Comparison of ENCODE assay signal across 2 cellular contexts in the genomic region with DNA sequence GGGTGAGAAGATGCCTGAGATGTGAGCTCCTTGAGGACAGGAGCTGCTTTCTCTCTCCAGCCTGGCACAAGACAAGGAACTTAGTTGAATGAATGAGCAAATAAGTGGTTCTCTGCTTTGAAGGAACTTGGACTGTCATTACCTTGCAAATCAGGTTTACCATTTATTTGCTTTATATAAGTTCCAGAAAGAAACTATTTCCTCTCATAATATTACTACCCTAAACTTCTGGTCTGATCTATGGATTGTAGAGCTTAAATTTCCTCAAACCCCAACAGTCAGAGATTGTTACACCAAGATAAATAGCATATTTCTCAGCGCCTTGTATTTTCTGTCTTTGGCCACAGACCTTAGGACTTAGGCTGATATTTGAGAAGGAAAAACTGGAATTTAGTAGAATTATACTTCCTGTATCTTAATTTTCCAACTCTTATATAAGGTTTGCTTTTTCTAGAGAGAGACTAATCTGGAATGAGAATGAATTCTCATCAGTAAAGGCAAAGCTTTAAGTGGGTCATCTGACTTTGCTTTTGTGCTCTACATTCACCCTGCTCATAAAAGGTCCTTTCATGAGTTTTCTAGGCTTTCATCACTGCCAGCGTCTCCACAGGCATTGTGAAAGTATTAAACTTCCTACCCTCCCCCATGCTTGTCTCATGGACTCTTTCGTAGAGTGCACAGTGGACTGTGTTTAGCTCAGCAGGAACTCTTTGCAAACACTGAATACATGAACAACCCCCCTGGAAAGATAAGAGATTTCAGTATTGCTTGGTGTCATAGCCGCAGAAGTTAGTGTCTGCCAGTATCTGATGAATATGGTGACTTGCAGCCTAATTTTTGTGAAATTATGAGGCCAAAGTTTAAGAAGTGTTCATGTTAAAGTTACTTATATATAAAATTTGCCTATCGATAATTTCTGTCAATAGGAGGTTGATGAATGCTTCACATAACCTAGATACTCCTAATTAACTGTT.
TF ChIP-seq lines count a peak whose summit lies in the region.

No MANE protein-coding gene starts in this region.

TF ChIP-seq in K562, 482 proteins besides CTCF, POLR2A, EP300 and RAD21 (continued from another document and continues in another):
- TF ChIP-seq RREB1 (CRISPR knock-in tag; IDR thresholded peaks at IDR 0.05) (no peak), ZNF830 (CRISPR knock-in tag; IDR thresholded peaks at IDR 0.05) (no peak), SMAD1 (IDR thresholded peaks at IDR 0.05; ENCODE audit: low read depth, low read length, partially characterized antibody) (no peak), ZNF561 (CRISPR knock-in tag; conservative IDR thresholded peaks at IDR 0.05) (no peak), ZNF431 (CRISPR knock-in tag; IDR thresholded peaks at IDR 0.05) (no peak), KDM1A (IDR thresholded peaks at IDR 0.05) (peak; percentile 14 to 62; a peak in 1 of 4 replicates), SREBF1 (IDR thresholded peaks at IDR 0.05; ENCODE audit: borderline replicate concordance, low read depth, low read length) (no peak), JUND (IDR thresholded peaks at IDR 0.05; ENCODE audit: borderline replicate concordance, low read depth, low read length) (peak; percentile 37), JUND (tag; IDR thresholded peaks at IDR 0.05; ENCODE audit: borderline replicate concordance, low read depth, low read length) (peak; percentile 28; the same call in 1 of the 3 replicates), C11orf30 (IDR thresholded peaks at IDR 0.05; ENCODE audit: low read depth) (peak; percentile 20; the same call in 1 of the 2 replicates)
- TF ChIP-seq, protein P1, sequence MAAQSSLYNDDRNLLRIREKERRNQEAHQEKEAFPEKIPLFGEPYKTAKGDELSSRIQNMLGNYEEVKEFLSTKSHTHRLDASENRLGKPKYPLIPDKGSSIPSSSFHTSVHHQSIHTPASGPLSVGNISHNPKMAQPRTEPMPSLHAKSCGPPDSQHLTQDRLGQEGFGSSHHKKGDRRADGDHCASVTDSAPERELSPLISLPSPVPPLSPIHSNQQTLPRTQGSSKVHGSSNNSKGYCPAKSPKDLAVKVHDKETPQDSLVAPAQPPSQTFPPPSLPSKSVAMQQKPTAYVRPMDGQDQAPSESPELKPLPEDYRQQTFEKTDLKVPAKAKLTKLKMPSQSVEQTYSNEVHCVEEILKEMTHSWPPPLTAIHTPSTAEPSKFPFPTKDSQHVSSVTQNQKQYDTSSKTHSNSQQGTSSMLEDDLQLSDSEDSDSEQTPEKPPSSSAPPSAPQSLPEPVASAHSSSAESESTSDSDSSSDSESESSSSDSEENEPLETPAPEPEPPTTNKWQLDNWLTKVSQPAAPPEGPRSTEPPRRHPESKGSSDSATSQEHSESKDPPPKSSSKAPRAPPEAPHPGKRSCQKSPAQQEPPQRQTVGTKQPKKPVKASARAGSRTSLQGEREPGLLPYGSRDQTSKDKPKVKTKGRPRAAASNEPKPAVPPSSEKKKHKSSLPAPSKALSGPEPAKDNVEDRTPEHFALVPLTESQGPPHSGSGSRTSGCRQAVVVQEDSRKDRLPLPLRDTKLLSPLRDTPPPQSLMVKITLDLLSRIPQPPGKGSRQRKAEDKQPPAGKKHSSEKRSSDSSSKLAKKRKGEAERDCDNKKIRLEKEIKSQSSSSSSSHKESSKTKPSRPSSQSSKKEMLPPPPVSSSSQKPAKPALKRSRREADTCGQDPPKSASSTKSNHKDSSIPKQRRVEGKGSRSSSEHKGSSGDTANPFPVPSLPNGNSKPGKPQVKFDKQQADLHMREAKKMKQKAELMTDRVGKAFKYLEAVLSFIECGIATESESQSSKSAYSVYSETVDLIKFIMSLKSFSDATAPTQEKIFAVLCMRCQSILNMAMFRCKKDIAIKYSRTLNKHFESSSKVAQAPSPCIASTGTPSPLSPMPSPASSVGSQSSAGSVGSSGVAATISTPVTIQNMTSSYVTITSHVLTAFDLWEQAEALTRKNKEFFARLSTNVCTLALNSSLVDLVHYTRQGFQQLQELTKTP (IDR thresholded peaks at IDR 0.05; ENCODE audit: low read depth in 1 of 2, partially characterized antibody in 2 of 2): no peak

TF ChIP-seq in HepG2, 621 proteins besides CTCF, POLR2A, EP300 and RAD21 (continued from another document and continues in another):
- TF ChIP-seq, protein P2, sequence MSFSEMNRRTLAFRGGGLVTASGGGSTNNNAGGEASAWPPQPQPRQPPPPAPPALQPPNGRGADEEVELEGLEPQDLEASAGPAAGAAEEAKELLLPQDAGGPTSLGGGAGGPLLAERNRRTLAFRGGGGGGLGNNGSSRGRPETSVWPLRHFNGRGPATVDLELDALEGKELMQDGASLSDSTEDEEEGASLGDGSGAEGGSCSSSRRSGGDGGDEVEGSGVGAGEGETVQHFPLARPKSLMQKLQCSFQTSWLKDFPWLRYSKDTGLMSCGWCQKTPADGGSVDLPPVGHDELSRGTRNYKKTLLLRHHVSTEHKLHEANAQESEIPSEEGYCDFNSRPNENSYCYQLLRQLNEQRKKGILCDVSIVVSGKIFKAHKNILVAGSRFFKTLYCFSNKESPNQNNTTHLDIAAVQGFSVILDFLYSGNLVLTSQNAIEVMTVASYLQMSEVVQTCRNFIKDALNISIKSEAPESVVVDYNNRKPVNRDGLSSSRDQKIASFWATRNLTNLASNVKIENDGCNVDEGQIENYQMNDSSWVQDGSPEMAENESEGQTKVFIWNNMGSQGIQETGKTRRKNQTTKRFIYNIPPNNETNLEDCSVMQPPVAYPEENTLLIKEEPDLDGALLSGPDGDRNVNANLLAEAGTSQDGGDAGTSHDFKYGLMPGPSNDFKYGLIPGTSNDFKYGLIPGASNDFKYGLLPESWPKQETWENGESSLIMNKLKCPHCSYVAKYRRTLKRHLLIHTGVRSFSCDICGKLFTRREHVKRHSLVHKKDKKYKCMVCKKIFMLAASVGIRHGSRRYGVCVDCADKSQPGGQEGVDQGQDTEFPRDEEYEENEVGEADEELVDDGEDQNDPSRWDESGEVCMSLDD (CRISPR knock-in tag; IDR thresholded peaks at IDR 0.05; ENCODE audit: borderline replicate concordance): no peak
- TF ChIP-seq RFXAP (CRISPR knock-in tag; IDR thresholded peaks at IDR 0.05; ENCODE audit: borderline replicate concordance) (no peak), ZBTB20 (CRISPR knock-in tag; IDR thresholded peaks at IDR 0.05; ENCODE audit: borderline replicate concordance, low read depth) (peak; percentile 84), RELA (CRISPR knock-in tag; IDR thresholded peaks at IDR 0.05) (peak; percentile 69; the same call in 1 of the 2 replicates), NR2F6 (IDR thresholded peaks at IDR 0.05) (peak; percentile 80), NR2F6 (CRISPR knock-in tag; IDR thresholded peaks at IDR 0.05) (peak; percentile 85), ZNF207 (IDR thresholded peaks at IDR 0.05; ENCODE audit: borderline replicate concordance) (no peak), ZBTB33 (CRISPR knock-in tag; IDR thresholded peaks at IDR 0.05) (no peak), MAFK (conservative IDR thresholded peaks at IDR 0.05 in 1 of 2, IDR thresholded peaks at IDR 0.05 in 1 of 2; ENCODE audit: low read length in 2 of 2) (peak; percentile 44 to 72; a peak in 3 of 4 replicates), DPF2 (CRISPR knock-in tag; IDR thresholded peaks at IDR 0.05; ENCODE audit: borderline replicate concordance, low read depth) (peak; percentile 89), KLF6 (CRISPR knock-in tag; IDR thresholded peaks at IDR 0.05) (peak; percentile 80; the same call in 1 of the 2 replicates), E2F1 (CRISPR knock-in tag; IDR thresholded peaks at IDR 0.05) (no peak), ZNF138 (CRISPR knock-in tag; IDR thresholded peaks at IDR 0.05; ENCODE audit: low read depth) (no peak), STAT6 (CRISPR knock-in tag; IDR thresholded peaks at IDR 0.05; ENCODE audit: borderline replicate concordance) (no peak), ZNF256 (CRISPR knock-in tag; conservative IDR thresholded peaks at IDR 0.05) (no peak), SMAD3 (CRISPR knock-in tag; IDR thresholded peaks at IDR 0.05) (peak; percentile 97), SNRNP70 (IDR thresholded peaks at IDR 0.05; ENCODE audit: low read depth, low read length) (no peak), KDM1A (CRISPR knock-in tag; IDR thresholded peaks at IDR 0.05) (peak; percentile 87), NCOA5 (CRISPR knock-in tag; IDR thresholded peaks at IDR 0.05) (no peak), ZNF574 (CRISPR knock-in tag; IDR thresholded peaks at IDR 0.05) (peak; percentile 63; the same call in 1 of the 2 replicates), ZNF44 (CRISPR knock-in tag; IDR thresholded peaks at IDR 0.05) (peak; percentile 86; the same call in 1 of the 2 replicates)
- TF ChIP-seq, protein P3, sequence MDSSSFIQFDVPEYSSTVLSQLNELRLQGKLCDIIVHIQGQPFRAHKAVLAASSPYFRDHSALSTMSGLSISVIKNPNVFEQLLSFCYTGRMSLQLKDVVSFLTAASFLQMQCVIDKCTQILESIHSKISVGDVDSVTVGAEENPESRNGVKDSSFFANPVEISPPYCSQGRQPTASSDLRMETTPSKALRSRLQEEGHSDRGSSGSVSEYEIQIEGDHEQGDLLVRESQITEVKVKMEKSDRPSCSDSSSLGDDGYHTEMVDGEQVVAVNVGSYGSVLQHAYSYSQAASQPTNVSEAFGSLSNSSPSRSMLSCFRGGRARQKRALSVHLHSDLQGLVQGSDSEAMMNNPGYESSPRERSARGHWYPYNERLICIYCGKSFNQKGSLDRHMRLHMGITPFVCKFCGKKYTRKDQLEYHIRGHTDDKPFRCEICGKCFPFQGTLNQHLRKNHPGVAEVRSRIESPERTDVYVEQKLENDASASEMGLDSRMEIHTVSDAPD (CRISPR knock-in tag; IDR thresholded peaks at IDR 0.05): no peak; the same call in 1 of the 2 replicates
